Comparison of ENCODE assay signal across 1 cellular context in the genomic region with DNA sequence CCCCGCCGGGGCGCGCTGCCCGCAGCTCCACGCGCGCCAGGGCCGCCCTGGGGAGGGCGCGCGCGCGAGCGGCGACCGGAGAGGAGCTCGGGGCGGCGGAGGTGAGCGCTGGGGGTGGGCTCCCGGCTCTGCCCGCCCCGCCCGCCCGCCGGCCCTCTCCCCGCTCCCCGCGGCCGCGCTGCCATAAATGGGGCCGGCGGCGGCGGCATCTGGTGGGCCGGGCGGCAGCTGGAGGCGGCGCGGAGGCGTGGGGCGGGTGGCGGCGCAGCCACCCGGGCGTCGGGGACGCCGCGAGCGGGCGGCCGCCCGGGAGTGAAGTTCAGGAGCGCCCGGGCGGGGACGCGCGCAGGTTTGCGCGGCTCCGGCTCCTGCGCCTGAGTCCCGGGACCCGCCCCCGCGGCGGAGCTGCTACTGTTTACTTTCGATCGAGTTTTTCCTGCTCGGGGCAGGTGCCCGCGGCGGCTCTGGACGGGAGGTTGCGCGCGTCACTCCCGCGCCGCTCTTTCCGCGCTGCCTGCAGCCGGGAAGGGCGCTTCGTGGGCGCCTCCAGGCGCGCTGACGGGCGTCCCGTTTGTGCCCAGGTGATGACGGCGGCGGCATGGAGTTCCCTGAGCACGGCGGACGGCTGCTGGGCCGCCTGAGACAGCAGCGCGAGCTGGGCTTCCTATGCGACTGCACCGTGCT.
TF ChIP-seq lines count a peak whose summit lies in the region.

ZBTB42 (plus strand) TSS at position 502 of the 684 bp plus-strand sequence; CDS start at position 599, 97 bp downstream.

TF ChIP-seq in HepG2, 621 proteins besides CTCF, POLR2A, EP300 and RAD21 (continued from another document):
- TF ChIP-seq ATF4 (CRISPR knock-in tag; IDR thresholded peaks at IDR 0.05) (no peak), KAT7 (CRISPR knock-in tag; IDR thresholded peaks at IDR 0.05; ENCODE audit: borderline replicate concordance) (0 out of 2 replicates have a peak, but pooled peaks have one; percentile 38), ZNF326 (CRISPR knock-in tag; IDR thresholded peaks at IDR 0.05; ENCODE audit: borderline replicate concordance) (no peak), SMC3 (IDR thresholded peaks at IDR 0.05; ENCODE audit: low read length) (no peak), HNRNPK (IDR thresholded peaks at IDR 0.05; ENCODE audit: low read depth, low read length, poor library complexity, severe bottlenecking) (no peak), ZNF713 (CRISPR knock-in tag; IDR thresholded peaks at IDR 0.05) (no peak), ZNF292 (CRISPR knock-in tag; IDR thresholded peaks at IDR 0.05; ENCODE audit: borderline replicate concordance, low read depth) (no peak), HNF1B (CRISPR knock-in tag; IDR thresholded peaks at IDR 0.05) (no peak), HES4 (CRISPR knock-in tag; IDR thresholded peaks at IDR 0.05; ENCODE audit: borderline replicate concordance) (peak; percentile 54; the same call in 1 of the 2 replicates), ZNF512 (CRISPR knock-in tag; IDR thresholded peaks at IDR 0.05) (no peak), SAFB2 (CRISPR knock-in tag; IDR thresholded peaks at IDR 0.05; ENCODE audit: borderline replicate concordance, low read depth) (no peak; the same call in 1 of the 2 replicates), ZBTB21 (CRISPR knock-in tag; IDR thresholded peaks at IDR 0.05) (no peak)
